Comparison of ENCODE assay signal across 8 cellular contexts in genomic region chr9:96417610-96418073, GRCh38. TPM values are rescaled to one million over a fixed set of nuclear protein-coding genes. Genes with fewer than 3 reads are reported as not detected.
DNase-seq lines count a peak whose midpoint lies in the region; ATAC-seq, FAIRE-seq and TF ChIP-seq lines count a peak whose summit lies in the region.

No MANE protein-coding gene starts in this region.

- DNase-seq in ascending aorta (ENCODE audit: low spot score in 2 of 2) (no peak), keratinocyte (ENCODE audit: low read depth, low spot score) (no peak), GM19238 (ENCODE audit: insufficient read length, low spot score) (no peak)
- DNase-seq in stimulated activated naive CD4-positive, alpha-beta T cell (lab: John Stamatoyannopoulos, UW) = peak in 4 of 6 experiments; percentile 34 to 77 (median 56)
- DNase-seq in activated effector memory CD4-positive, alpha-beta T cell treated with Interleukin-2 at 50 U/mL for 16 hours = no peak

- H3K27ac ChIP-seq in KMS-11 (peak overlapping the region; percentile 99), ascending aorta (peak overlapping the region; percentile 99), keratinocyte (ENCODE audit: control insufficient read depth, insufficient read depth, low read length) (peak overlapping the region; percentile 82)

- H3K36me3 ChIP-seq in KMS-11 (ENCODE audit: insufficient read depth) (no peaks in the 10 kb centered on the region), ascending aorta (no peaks in the 10 kb centered on the region), keratinocyte (ENCODE audit: control insufficient read depth in 2 of 2, extremely low read depth in 1 of 2, insufficient read depth in 2 of 2, low read length in 2 of 2) (no peaks in the 10 kb centered on the region)

- H4K20me1 ChIP-seq in KMS-11 (ENCODE audit: insufficient read depth) (0 out of 2 replicates have a peak, but pooled peaks cover 16% of the 10 kb centered on the region), keratinocyte (ENCODE audit: control insufficient read depth, extremely low read depth, insufficient read depth, low read length) (no peaks in the 10 kb centered on the region)

- peak overlapping the region; percentile 42; the same call in 1 of the 2 replicates for H2AFZ ChIP-seq in KMS-11 (ENCODE audit: low read depth)
- peak overlapping the region; percentile 70 for H2AFZ ChIP-seq in keratinocyte (ENCODE audit: control insufficient read depth, low read length)

- intact Hi-C loops in ascending aorta (cut with DNase I) = loop anchor here (1.0 to 5.0 kb wide), 8 partner anchors 33 to 907 kb away; partner anchors contain the start of genes CDC14B, HABP4 and SLC35D2

- dilution Hi-C loops in keratinocyte (cut with MboI; ENCODE audit: extremely low pct_ligation_motif_present, low sequenced_read_pairs) = no loop called here

- H3K4me3 ChIP-seq in KMS-11 (IDR thresholded peaks at IDR 0.05; ENCODE audit: insufficient read depth, low read depth, low read length) (no peak overlapping the region), ascending aorta (peak overlapping the region; percentile 77 to 92), keratinocyte (ENCODE audit: control insufficient read depth in 2 of 3, extremely low read depth in 1 of 3, insufficient read depth in 2 of 3, low read depth in 1 of 3, low read length in 3 of 3) (peak overlapping the region; percentile 78 to 90 (median 85))

- H3K9me1 ChIP-seq in keratinocyte (ENCODE audit: control insufficient read depth, extremely low read depth, insufficient read depth, low read length) = no peaks in the 10 kb centered on the region

- H3K4me2 ChIP-seq in KMS-11 (peak overlapping the region; percentile 63; the same call in 1 of the 2 replicates), keratinocyte (ENCODE audit: control insufficient read depth, extremely low read depth, insufficient read depth, low read depth, low read length) (peak overlapping the region; percentile 84)

- peaks cover 46% of the 10 kb centered on the region for H3K79me2 ChIP-seq in KMS-11 (ENCODE audit: insufficient read depth, low read depth)
- H3K79me2 ChIP-seq in keratinocyte (ENCODE audit: control insufficient read depth, insufficient read depth, low read length) = peaks cover 34% of the 10 kb centered on the region

- H3K9ac ChIP-seq in KMS-11 (peak overlapping the region; percentile 99), keratinocyte (ENCODE audit: control insufficient read depth, extremely low read depth, insufficient read depth, low read length) (peak overlapping the region; percentile 89)

- ATAC-seq in GM18511 (IDR thresholded peaks at IDR 0.05; ENCODE audit: unreplicated experiment) (peak; percentile 0), GM18519 (IDR thresholded peaks at IDR 0.05; ENCODE audit: low FRiP score, unreplicated experiment) (no peak)

- H3K9me3 ChIP-seq in ascending aorta (no peaks in the 10 kb centered on the region), keratinocyte (ENCODE audit: control insufficient read depth, low read depth, low read length) (no peaks in the 10 kb centered on the region)

- H3K4me1 ChIP-seq in KMS-11 (ENCODE audit: low read depth, poor library complexity, severe bottlenecking) = peaks cover 50% of the 10 kb centered on the region
- peaks cover 11 to 23% of the 10 kb centered on the region in 2 donors for H3K4me1 ChIP-seq in ascending aorta
- peaks cover 27% of the 10 kb centered on the region for H3K4me1 ChIP-seq in keratinocyte (ENCODE audit: control insufficient read depth, extremely low read depth, insufficient read depth, low read length)

- FAIRE-seq in keratinocyte (lab: Jason Lieb, UNC) = no peak

- no peaks in the 10 kb centered on the region for H3K27me3 ChIP-seq in KMS-11 (ENCODE audit: insufficient read depth, low read depth)
- H3K27me3 ChIP-seq in ascending aorta = no peaks in the 10 kb centered on the region
- no peaks in the 10 kb centered on the region for H3K27me3 ChIP-seq in keratinocyte (ENCODE audit: control insufficient read depth, extremely low read depth, insufficient read depth, low read length)

- TF ChIP-seq CTCF in KMS-11 (conservative IDR thresholded peaks at IDR 0.05; ENCODE audit: low read depth, low read length) (no peak), ascending aorta (IDR thresholded peaks at IDR 0.05) (no peak), keratinocyte (optimal IDR thresholded peaks at IDR 0.05 in 1 of 3, IDR thresholded peaks at IDR 0.05 in 1 of 3, conservative IDR thresholded peaks at IDR 0.05 in 1 of 3; ENCODE audit: extremely low read depth in 1 of 3, insufficient read depth in 2 of 3, low read length in 3 of 3) (no peak)

RNA-seq across cellular contexts. Expression of gene ZNF367, which starts 0.5 kb away (rescaled TPM):
- 3.9 TPM for total RNA-seq in ascending aorta
- polyA plus RNA-seq in keratinocyte = 0.35 to 2.2 TPM (median 2.0 TPM) in 3 replicates
- 0.27 TPM for polyA plus RNA-seq in keratinocyte (2011; ENCODE audit: low read depth)
- polyA plus RNA-seq in keratinocyte (2011; cell fraction: cytosol; rRNA removed) = 0.32 and 0.60 TPM in 2 replicates
- polyA plus RNA-seq in keratinocyte (2011; cell fraction: nucleus; rRNA removed) = 0.28 and 0.52 TPM in 2 replicates
- 0.23 and 2.7 TPM in 2 replicates for polyA plus RNA-seq in keratinocyte (2012; ENCODE audit: low replicate concordance)
- 0.16 to 1.7 TPM (median 1.5 TPM) in 3 replicates for polyA minus RNA-seq in keratinocyte
- polyA minus RNA-seq in keratinocyte (2011; cell fraction: cytosol; rRNA and poly(A)+ RNA removed) = 1.5 TPM
- 0.21 and 1.2 TPM in 2 replicates for polyA minus RNA-seq in keratinocyte (2011; cell fraction: nucleus; rRNA and poly(A)+ RNA removed)

RNA-seq across cellular contexts. Expression of gene HABP4, which starts 32.3 kb away (rescaled TPM):
- 26.9 TPM for total RNA-seq in ascending aorta
- polyA plus RNA-seq in keratinocyte = 4.5 to 7.7 TPM (median 6.8 TPM) in 3 replicates
- polyA plus RNA-seq in keratinocyte (2011; ENCODE audit: low read depth) = 10.8 TPM
- polyA plus RNA-seq in keratinocyte (2011; cell fraction: cytosol; rRNA removed) = 6.6 and 8.4 TPM in 2 replicates
- polyA plus RNA-seq in keratinocyte (2011; cell fraction: nucleus; rRNA removed) = 6.3 and 8.0 TPM in 2 replicates
- polyA plus RNA-seq in keratinocyte (2012; ENCODE audit: low replicate concordance) = 8.4 and 9.3 TPM in 2 replicates
- polyA minus RNA-seq in keratinocyte = 1.0 to 3.3 TPM (median 2.6 TPM) in 3 replicates
- polyA minus RNA-seq in keratinocyte (2011; cell fraction: cytosol; rRNA and poly(A)+ RNA removed) = 4.6 TPM
- 1.4 and 1.9 TPM in 2 replicates for polyA minus RNA-seq in keratinocyte (2011; cell fraction: nucleus; rRNA and poly(A)+ RNA removed)

RNA-seq across cellular contexts. Expression of gene SLC35D2, which starts 34.1 kb away (rescaled TPM):
- 11.9 TPM for total RNA-seq in ascending aorta
- polyA plus RNA-seq in keratinocyte = 12.4 to 20.4 TPM (median 19.8 TPM) in 3 replicates
- 6.6 TPM for polyA plus RNA-seq in keratinocyte (2011; ENCODE audit: low read depth)
- polyA plus RNA-seq in keratinocyte (2011; cell fraction: cytosol; rRNA removed) = 18.3 and 30.7 TPM in 2 replicates
- 14.2 and 18.8 TPM in 2 replicates for polyA plus RNA-seq in keratinocyte (2011; cell fraction: nucleus; rRNA removed)
- polyA plus RNA-seq in keratinocyte (2012; ENCODE audit: low replicate concordance) = 16.3 and 21.8 TPM in 2 replicates
- 5.7 to 17.3 TPM (median 5.9 TPM) in 3 replicates for polyA minus RNA-seq in keratinocyte
- 8.6 TPM for polyA minus RNA-seq in keratinocyte (2011; cell fraction: cytosol; rRNA and poly(A)+ RNA removed)
- polyA minus RNA-seq in keratinocyte (2011; cell fraction: nucleus; rRNA and poly(A)+ RNA removed) = 6.9 and 11.1 TPM in 2 replicates

Comparison
In these comparisons a context has a peak if more than half of its experiments do, and no peak if none do; other contexts are left out.
1. DNase-seq: peak in stimulated activated naive CD4-positive, alpha-beta T cell (4 of 6); none in ascending aorta (0 of 2), keratinocyte (single experiment), activated effector memory CD4-positive, alpha-beta T cell treated with Interleukin-2 at 50 U/mL for 16 hours (single experiment) and GM19238 (single experiment).
2. Peak in every context shown above with its lines, with median percentiles within 50 percentile points of each other: H3K27ac ChIP-seq.